10 cellular contexts compared by ENCODE assay signal in genomic region chr9:69809304-69809863, GRCh38. TPM values are rescaled to one million over a fixed set of nuclear protein-coding genes. Genes with fewer than 3 reads are reported as not detected.
DNase-seq lines count a peak whose midpoint lies in the region; ATAC-seq and TF ChIP-seq lines count a peak whose summit lies in the region.
"Had no signal": no experiment of that assay in that cellular context is flagged by ENCODE, and none has a peak within 500 bp of the region (broad histone marks: within the 10 kb centered on the region; RNA-seq: fewer than 3 reads in every experiment).

No MANE protein-coding gene starts in this region.

- no peak overlapping the region for H3K27ac ChIP-seq in AG04450 (ENCODE audit: low read depth, low read length)

- ATAC-seq in HG03045 (IDR thresholded peaks at IDR 0.05; ENCODE audit: unreplicated experiment) (no peak), HG02571 (IDR thresholded peaks at IDR 0.05; ENCODE audit: unreplicated experiment) (no peak), HG03108 (IDR thresholded peaks at IDR 0.05; ENCODE audit: unreplicated experiment) (no peak)

- TF ChIP-seq CTCF in AG04450 (IDR thresholded peaks at IDR 0.05; ENCODE audit: low read depth, low read length) (peak; percentile 40), GM10248 (IDR thresholded peaks at IDR 0.05; ENCODE audit: control extremely low read depth, extremely low read depth, low read depth, missing control alignments) (no peak)

- H3K27me3 ChIP-seq in AG04450 (ENCODE audit: control insufficient read depth, insufficient read depth, low read length): peaks cover 4% of the 10 kb centered on the region

- CTCF ChIA-PET in AG04450 (lab: Charles Lee): interaction anchor here (0.6 to 2.9 kb wide), 11 partner anchors 9 to 147 kb away, joined by 3 to 23 read pairs (median 3); no protein-coding TSS in a partner anchor
- CTCF ChIA-PET in GM10248 (lab: Yijun Ruan, JAX): interaction anchor here (1.2 to 1.6 kb wide), 2 partner anchors 11 to 23 kb away, joined by 3 to 4 read pairs; no protein-coding TSS in a partner anchor

- in situ Hi-C loops in SK-MEL-5 (cut with HindIII; ENCODE audit: low pct_unique_long_range_greater_than_20kb, low sequenced_read_pairs): no loop called here

- no peaks in the 10 kb centered on the region for H3K9me3 ChIP-seq in AG04450 (ENCODE audit: control insufficient read depth, insufficient read depth, low read length)

- DNase-seq in AG04450 (ENCODE audit: low read depth, low spot score) (no peak), GM10248 (ENCODE audit: extremely low spot score) (peak; percentile 22), SK-MEL-5 (ENCODE audit: low read depth, low spot score) (peak; percentile 51), erythroblast (lab: John Stamatoyannopoulos, UW) (peak; percentile 4 to 27), NCI-H1417 (lab: John Stamatoyannopoulos, UW) (no peak)
- DNase-seq: effector memory CD4-positive, alpha-beta T cell had no signal

- H3K4me3 ChIP-seq in AG04450 (ENCODE audit: low read depth, low read length): no peak overlapping the region

- POLR2A ChIA-PET in AG04450 (lab: Yijun Ruan, JAX): no interaction called here
- POLR2A ChIA-PET in GM10248 (lab: Yijun Ruan, JAX): no interaction called here

- no peak for TF ChIP-seq POLR2A in erythroblast (IDR thresholded peaks at IDR 0.05; ENCODE audit: low read length)

RNA-seq across cellular contexts. Expression of gene CFAP95, which starts 11.2 kb away (rescaled TPM):
- polyA plus RNA-seq in AG04450 (2011; rRNA removed): not detected in 2 replicates
- polyA minus RNA-seq in AG04450 (2011; rRNA and poly(A)+ RNA removed): not detected in 2 replicates
- total RNA-seq in SK-MEL-5 (2014; rRNA removed; shearing (Covaris generic)): not detected in 2 replicates
- not detected in 2 replicates for polyA plus RNA-seq in SK-MEL-5 (2015; cell fraction: cytosol; rRNA removed)
- polyA plus RNA-seq in SK-MEL-5 (2015; cell fraction: nucleus; rRNA removed): not detected in 2 replicates
- polyA plus RNA-seq: neural cell had no signal

RNA-seq across cellular contexts. Expression of gene PTAR1, which starts 49.6 kb away (rescaled TPM):
- 20.2 and 23.9 TPM in 2 replicates for polyA plus RNA-seq in AG04450 (2011; rRNA removed)
- polyA minus RNA-seq in AG04450 (2011; rRNA and poly(A)+ RNA removed): 42.0 and 64.9 TPM in 2 replicates
- 84.2 and 86.6 TPM in 2 replicates for total RNA-seq in SK-MEL-5 (2014; rRNA removed; shearing (Covaris generic))
- polyA plus RNA-seq in SK-MEL-5 (2015; cell fraction: cytosol; rRNA removed): 18.1 and 22.8 TPM in 2 replicates
- polyA plus RNA-seq in SK-MEL-5 (2015; cell fraction: nucleus; rRNA removed): 120 and 130 TPM in 2 replicates

Comparison
In these comparisons a context has a peak if more than half of its experiments do, and no peak if none do; other contexts are left out.
1. DNase-seq: peak in GM10248 (single experiment), SK-MEL-5 (single experiment) and erythroblast (2 of 2); none in AG04450 (single experiment) and NCI-H1417 (0 of 3).